23 cellular contexts compared by ENCODE assay signal in genomic region chr11:35021589-35021988, GRCh38.
"Had no signal": no experiment of that assay in that cellular context is flagged by ENCODE, and none has a peak within 500 bp of the region (broad histone marks: within the 10 kb centered on the region; RNA-seq: fewer than 3 reads in every experiment).

No MANE protein-coding gene starts in this region.

- ATAC-seq: activated naive CD4-positive, alpha-beta T cell treated with anti-CD3 and anti-CD28 coated beads, Interleukin-2, amount 50 U/mL, for 72 hours; activated naive CD8-positive, alpha-beta T cell treated with anti-CD3 and anti-CD28 coated beads, Interleukin-2, amount 50 U/mL, for 24 hours; activated T-cell treated with anti-CD3 and anti-CD28 coated beads, Interleukin-2, amount 50 U/mL, for 4 hours; PC-3; T-cell had no signal

- DNase-seq: activated CD4-positive, alpha-beta memory T cell treated with anti-CD3 and anti-CD28 coated beads for 36 hours; activated CD4-positive, alpha-beta T cell treated with anti-CD3 and anti-CD28 coated beads, Interleukin-2, amount 10 ng/mL, durations not matched to agents 7 days and 5 days; activated CD4-positive, CD25-positive, alpha-beta regulatory T cell; activated CD8-positive, alpha-beta memory T cell treated with anti-CD3 and anti-CD28 coated beads for 24 hours; activated effector memory CD4-positive, alpha-beta T cell treated with anti-CD3 and anti-CD28 coated beads, Interleukin-2, amount 50 U/mL, for 16 hours; activated naive CD4-positive, alpha-beta T cell treated with Interleukin-2 at 50 U/mL for 16 hours; activated naive CD8-positive, alpha-beta T cell treated with anti-CD3 and anti-CD28 coated beads, Interleukin-2, amount 50 U/mL, for 24 hours; activated T-cell treated with anti-CD3 and anti-CD28 coated beads, Interleukin-2, amount 50 U/mL, for 4 hours; KG1; NCI-H1092; NCI-H1417; NCI-H1930; NCI-H2171; NCI-H226; NCI-H526; NCI-H774; NK-92 treated with Interleukin-12 subunit alpha and Interleukin-12 subunit beta, amount 100 ng/mL, for 24 hours; PC-3; SHP77 treated with DMSO at 0.1 percent for 48 hours; T-cell; T-helper 2 cell had no signal

- H3K27ac ChIP-seq: VCaP had no signal
